8 cellular contexts compared by ENCODE assay signal in the genomic region with DNA sequence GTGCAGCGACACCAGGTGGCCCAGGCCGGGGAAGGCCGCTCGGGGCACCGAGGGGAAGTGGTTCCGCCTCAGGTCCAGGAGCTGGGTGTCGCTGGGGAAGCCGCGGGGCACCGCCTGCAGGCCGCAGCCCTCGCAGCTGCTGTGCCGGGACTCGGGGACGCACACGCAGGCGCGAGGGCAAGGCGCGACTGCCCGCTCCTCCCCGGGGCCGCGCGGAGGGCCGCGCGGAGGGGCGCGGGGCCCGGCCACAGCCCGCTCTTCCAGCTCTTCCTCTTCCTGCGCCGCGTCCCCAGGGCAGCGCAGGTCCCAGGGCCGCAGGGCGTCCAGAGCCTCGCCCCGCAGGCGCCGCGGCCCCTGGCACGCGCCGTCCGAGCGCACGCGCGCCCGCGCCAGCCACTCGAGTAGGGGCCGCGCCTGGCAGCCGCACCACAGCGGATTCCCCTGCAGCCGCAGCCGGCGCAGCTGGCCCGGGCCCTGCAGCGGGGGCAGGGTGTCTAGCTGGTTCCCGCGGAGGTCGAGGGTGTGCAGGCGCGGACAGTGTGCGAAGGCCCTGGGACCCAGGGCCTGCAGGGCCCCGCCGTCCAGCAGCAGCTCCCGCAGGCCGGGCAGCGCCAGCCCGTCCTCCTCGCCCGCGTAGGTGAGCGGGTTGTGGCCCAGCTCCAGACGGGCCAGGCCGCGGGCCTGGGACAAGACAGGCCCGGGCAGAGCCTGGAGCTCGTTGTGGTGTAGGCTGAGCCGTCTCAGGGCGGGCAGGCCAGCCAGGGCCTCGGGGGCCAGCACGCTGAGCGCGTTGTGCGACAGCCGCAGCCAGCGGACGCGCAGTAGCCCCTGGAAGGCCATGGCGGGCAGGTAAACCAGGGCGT. TPM values are rescaled to one million over a fixed set of nuclear protein-coding genes. Genes with fewer than 3 reads are reported as not detected.
DNase-seq lines count a peak whose midpoint lies in the region; ATAC-seq and TF ChIP-seq lines count a peak whose summit lies in the region.

No MANE protein-coding gene starts in this region.

- H3K9me3 ChIP-seq in RWPE2 (ENCODE audit: severe bottlenecking) = no peaks in the 10 kb centered on the region

- no peaks in the 10 kb centered on the region for H3K4me1 ChIP-seq in RWPE2 (ENCODE audit: insufficient read depth, poor library complexity, severe bottlenecking)

- no peaks in the 10 kb centered on the region for H3K27me3 ChIP-seq in RWPE2 (ENCODE audit: insufficient read depth, poor library complexity, severe bottlenecking)

- no peak overlapping the region for H3K27ac ChIP-seq in RWPE2 (ENCODE audit: poor library complexity, severe bottlenecking)

- H3K27ac Mint-ChIP-seq in activated naive CD4-positive, alpha-beta T cell treated with anti-CD3 and anti-CD28 coated beads, Interleukin-2, amount 50 U/mL, for 24 hours = no peak overlapping the region

- no peaks in the 10 kb centered on the region for H3K36me3 Mint-ChIP-seq in activated naive CD4-positive, alpha-beta T cell treated with anti-CD3 and anti-CD28 coated beads, Interleukin-2, amount 50 U/mL, for 24 hours

- TF ChIP-seq CTCF in RWPE2 (IDR thresholded peaks at IDR 0.05; ENCODE audit: poor library complexity, severe bottlenecking) = peak; percentile 84

- no peaks in the 10 kb centered on the region for H3K9me3 Mint-ChIP-seq in activated naive CD4-positive, alpha-beta T cell treated with anti-CD3 and anti-CD28 coated beads, Interleukin-2, amount 50 U/mL, for 24 hours

- peak overlapping the region; percentile 62 for H3K4me3 Mint-ChIP-seq in activated naive CD4-positive, alpha-beta T cell treated with anti-CD3 and anti-CD28 coated beads, Interleukin-2, amount 50 U/mL, for 24 hours

- ATAC-seq in HG03378 (IDR thresholded peaks at IDR 0.05; ENCODE audit: unreplicated experiment) (peak; percentile 51), RWPE2 (ENCODE audit: low read depth) (peak; percentile 59), left cardiac atrium (peak; percentile 60 to 73)

- H3K36me3 ChIP-seq in RWPE2 (ENCODE audit: low read depth) = no peaks in the 10 kb centered on the region

- peak overlapping the region; percentile 28 for H3K4me3 ChIP-seq in RWPE2 (ENCODE audit: severe bottlenecking)

- no peaks in the 10 kb centered on the region for H3K27me3 Mint-ChIP-seq in activated naive CD4-positive, alpha-beta T cell treated with anti-CD3 and anti-CD28 coated beads, Interleukin-2, amount 50 U/mL, for 24 hours

- DNase-seq in NCI-H2081 (lab: John Stamatoyannopoulos, UW) = peak; percentile 41 to 69
- no peak for DNase-seq in NCI-H2081 treated with DMSO at 0.1 percent for 48 hours (lab: John Stamatoyannopoulos, UW)
- no peak for DNase-seq in RWPE2 (ENCODE audit: low spot score)
- DNase-seq in left cardiac atrium = peak; percentile 74
- peak; percentile 57 for DNase-seq in putamen (ENCODE audit: low spot score)
- peak; percentile 83 for DNase-seq in ureter (ENCODE audit: low spot score)

- peaks cover 4% of the 10 kb centered on the region for H3K4me1 Mint-ChIP-seq in activated naive CD4-positive, alpha-beta T cell treated with anti-CD3 and anti-CD28 coated beads, Interleukin-2, amount 50 U/mL, for 24 hours

- intact Hi-C loops in left cardiac atrium (cut with DNase I) = loop anchor here in 1 of 2 donors (5.0 kb wide), 1 partner anchor 41 kb away; no protein-coding TSS in a partner anchor

RNA-seq across cellular contexts. Expression of gene CHADL, which starts 2.8 kb away (rescaled TPM):
- total RNA-seq in left cardiac atrium (10 to 100 TPM in 1 of 2 donors, 1 to 10 TPM in 1; 7.7 to 14.4 TPM), ureter (8.9 TPM)

RNA-seq across cellular contexts. Expression of gene L3MBTL2, which starts 32.8 kb away (rescaled TPM):
- 10 to 100 TPM; 13.6 to 15.4 TPM for total RNA-seq in left cardiac atrium
- total RNA-seq in ureter = 37.9 TPM

RNA-seq across cellular contexts. Expression of gene RANGAP1, which starts 48.0 kb away (rescaled TPM):
- total RNA-seq in left cardiac atrium (10 to 100 TPM; 33.7 to 34.0 TPM), ureter (59.7 TPM)

Comparison
In these comparisons a context has a peak if more than half of its experiments do, and no peak if none do; other contexts are left out.
1. DNase-seq: peak in NCI-H2081 (2 of 2), left cardiac atrium (single experiment), putamen (single experiment) and ureter (single experiment); none in NCI-H2081 treated with DMSO at 0.1 percent for 48 hours (single experiment) and RWPE2 (single experiment).
2. Peak in every context shown above with its lines, with median percentiles within 50 percentile points of each other: ATAC-seq.